Comparison of ENCODE assay signal across 31 cellular contexts in the genomic region with DNA sequence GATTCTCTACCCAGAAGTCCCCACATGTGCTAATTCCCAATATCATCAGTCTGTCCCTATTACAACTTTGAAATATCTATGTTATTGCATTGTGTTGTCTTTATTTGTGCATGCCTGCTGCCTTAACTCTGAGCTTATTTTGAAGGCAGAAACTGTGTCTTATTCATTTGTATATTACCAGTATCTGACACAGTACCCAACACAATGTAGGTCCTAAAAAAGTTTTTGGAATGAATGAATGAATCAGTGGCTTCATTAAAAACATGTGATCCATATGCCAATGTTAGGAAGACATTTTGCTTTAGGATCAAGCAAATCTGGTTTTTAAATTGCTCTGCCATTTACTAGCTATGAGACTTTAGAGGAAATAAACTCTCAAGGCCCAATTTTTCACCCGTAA.
DNase-seq lines count a peak whose midpoint lies in the region; ATAC-seq, FAIRE-seq and TF ChIP-seq lines count a peak whose summit lies in the region.
"Had no signal": no experiment of that assay in that cellular context is flagged by ENCODE, and none has a peak within 500 bp of the region (broad histone marks: within the 10 kb centered on the region; RNA-seq: fewer than 3 reads in every experiment).

No MANE protein-coding gene starts in this region.

- no peaks in the 10 kb centered on the region for H3K27me3 ChIP-seq in GM12878 (replicated peaks in 1 of 2; ENCODE audit: control insufficient read depth in 2 of 2, insufficient read depth in 2 of 2, low read length in 1 of 2)
- H3K27me3 ChIP-seq: BE2C; BLaER1; BLaER1 treated with 17β-estradiol and CSF1 and Interleukin-3, amounts not matched to agents 10 nM and 100 nM had no signal

- RAD21 ChIA-PET in GM12878 (lab: Charles Lee; ENCODE audit: unreplicated experiment), result interaction anchor here (1.0 kb wide), 1 partner anchor 604 kb away, joined by 3 read pairs; no protein-coding TSS in a partner anchor

- CTCF ChIA-PET in GM12878 (lab: Yijun Ruan, JAX), result no interaction called here

- TF ChIP-seq POLR2A in GM12878 (IDR thresholded peaks at IDR 0.05; ENCODE audit: low read depth, low read length), result no peak

- intact Hi-C loops in GM12878 (cut with micrococcal nuclease; ENCODE audit: unreplicated experiment), result no loop called here

- no peak for DNase-seq in HTR-8/SVneo (ENCODE audit: insufficient read length, low spot score)
- no peak for DNase-seq in GM12878 (ENCODE audit: low read depth, low spot score)
- no peak for DNase-seq in SW480 (ENCODE audit: low spot score)
- DNase-seq: 8988T; ACHN; AML-193; BE2C; C1 segment of cervical spinal cord; Caco-2; Calu3; CD4-positive, alpha-beta memory T cell; CD4-positive, alpha-beta T cell; CD4-positive, CD25-positive, alpha-beta regulatory T cell; CD8-positive, alpha-beta memory T cell; CD8-positive, alpha-beta T cell; COR-L47; DMS 273 treated with DMSO at 0.1 percent for 48 hours; DMS153; DMS53; DMS79; DMS79 treated with DMSO at 0.1 percent for 48 hours; DND-41; EL had no signal

- TF ChIP-seq EP300 in GM12878 (IDR thresholded peaks at IDR 0.05; ENCODE audit: borderline replicate concordance in 1 of 2, control insufficient read depth in 1 of 2, low read depth in 2 of 2, low read length in 2 of 2), result no peak

- H3K36me3 ChIP-seq in GM12878 (ENCODE audit: control insufficient read depth in 2 of 2, insufficient read depth in 2 of 2, low read length in 1 of 2), result no peaks in the 10 kb centered on the region
- H3K36me3 ChIP-seq: BE2C; BLaER1; BLaER1 treated with 17β-estradiol and CSF1 and Interleukin-3, amounts not matched to agents 10 nM and 100 nM had no signal

- in situ Hi-C loops in GM12878 (cut with MboI), result no loop called here

- no peaks in the 10 kb centered on the region for H4K20me1 ChIP-seq in GM12878 (ENCODE audit: control insufficient read depth, insufficient read depth)
- H4K20me1 ChIP-seq: BLaER1; BLaER1 treated with 17β-estradiol and CSF1 and Interleukin-3, amounts not matched to agents 10 nM and 100 nM had no signal

- H3K9me3 ChIP-seq in GM12878 (replicated peaks; ENCODE audit: control insufficient read depth, insufficient read depth, low read length), result no peaks in the 10 kb centered on the region; the same call in 2 of the 3 replicates
- H3K9me3 ChIP-seq: A549; BE2C; BLaER1; BLaER1 treated with 17β-estradiol and CSF1 and Interleukin-3, amounts not matched to agents 10 nM and 100 nM; Caco-2 had no signal

- no peak for TF ChIP-seq RAD21 in GM12878 (IDR thresholded peaks at IDR 0.05; ENCODE audit: insufficient read depth, low read depth, low read length)

- no peak overlapping the region for H2AFZ ChIP-seq in GM12878 (ENCODE audit: control insufficient read depth, low read depth, low read length)

- POLR2A ChIA-PET in GM12878 (lab: Charles Lee), result no interaction called here

- ATAC-seq in GM12878 (no peak), GM21576 (IDR thresholded peaks at IDR 0.05; ENCODE audit: unreplicated experiment) (no peak)
- ATAC-seq: A549; CD8-positive, alpha-beta T cell had no signal

- no peak overlapping the region for H3K4me3 ChIP-seq in GM12878
- H3K4me3 ChIP-seq: A549; BLaER1; BLaER1 treated with 17β-estradiol and CSF1 and Interleukin-3, amounts not matched to agents 10 nM and 100 nM had no signal

- FAIRE-seq in HTR-8/SVneo (lab: Jason Lieb, UNC) (peak; percentile 65), GM12878 (lab: Jason Lieb, UNC) (no peak)
- FAIRE-seq: A204.1, A549, D721Med had no signal

- no peaks in the 10 kb centered on the region for H3K4me1 ChIP-seq in GM12878 (ENCODE audit: control insufficient read depth, insufficient read depth, low read length)
- H3K4me1 ChIP-seq: A549; BLaER1; BLaER1 treated with 17β-estradiol and CSF1 and Interleukin-3, amounts not matched to agents 10 nM and 100 nM; Caco-2 had no signal

- WGBS in GM12878 (ENCODE audit: insufficient coverage, insufficient replicate concordance, low lambda C conversion rate, missing lambda C conversion rate), result 35% methylated on average over 1 of the region's 1 CpG

- no TSS peak for BruUV-seq in GM12878 (replicated peaks; lab: Mats Ljungman, UMichigan)

- no peaks in the 10 kb centered on the region for H3K79me2 ChIP-seq in GM12878 (ENCODE audit: control insufficient read depth, insufficient read depth, low read length)

- SMC1A ChIA-PET in GM12878 (lab: Charles Lee; ENCODE audit: uncharacterized antibody, unreplicated experiment), result no interaction called here

- TF ChIP-seq CTCF in GM12878 (IDR thresholded peaks at IDR 0.05 in 2 of 3, conservative IDR thresholded peaks at IDR 0.05 in 1 of 3; ENCODE audit: control insufficient read depth in 2 of 3, extremely low read depth in 1 of 3, insufficient read depth in 1 of 3, low read depth in 3 of 3, low read length in 3 of 3), result no peak

- H3K9ac ChIP-seq in GM12878 (ENCODE audit: control insufficient read depth, insufficient read depth, low read length), result no peak overlapping the region
- H3K9ac ChIP-seq: BLaER1; BLaER1 treated with 17β-estradiol and CSF1 and Interleukin-3, amounts not matched to agents 10 nM and 100 nM had no signal

- H3K27ac ChIP-seq in GM12878 (ENCODE audit: control insufficient read depth, insufficient read depth), result no peak overlapping the region
- H3K27ac ChIP-seq: 22Rv1; A549; BLaER1; BLaER1 treated with 17β-estradiol and CSF1 and Interleukin-3, amounts not matched to agents 10 nM and 100 nM; C4-2B had no signal

- H3K4me2 ChIP-seq in GM12878 (ENCODE audit: control insufficient read depth, insufficient read depth), result no peak overlapping the region
- H3K4me2 ChIP-seq: A549; BLaER1; BLaER1 treated with 17β-estradiol and CSF1 and Interleukin-3, amounts not matched to agents 10 nM and 100 nM had no signal

TF ChIP-seq in GM12878, 131 proteins besides CTCF, POLR2A, EP300 and RAD21:
- TF ChIP-seq NFXL1 (IDR thresholded peaks at IDR 0.05; ENCODE audit: borderline replicate concordance) (peak; percentile 53; the same call in 1 of the 2 replicates), ATF3 (IDR thresholded peaks at IDR 0.05; ENCODE audit: borderline replicate concordance, extremely low read depth, low read depth, low read length) (no peak), ETV6 (conservative IDR thresholded peaks at IDR 0.05 in 1 of 2, IDR thresholded peaks at IDR 0.05 in 1 of 2; ENCODE audit: borderline replicate concordance in 1 of 2, low read depth in 1 of 2) (peak in 1 of 2 experiments; percentile 44; a peak in 1 of 4 replicates), RUNX3 (IDR thresholded peaks at IDR 0.05; ENCODE audit: low read length) (no peak), PAX5 (IDR thresholded peaks at IDR 0.05; ENCODE audit: borderline replicate concordance, low read depth, low read length) (no peak)
